In the genomic region with DNA sequence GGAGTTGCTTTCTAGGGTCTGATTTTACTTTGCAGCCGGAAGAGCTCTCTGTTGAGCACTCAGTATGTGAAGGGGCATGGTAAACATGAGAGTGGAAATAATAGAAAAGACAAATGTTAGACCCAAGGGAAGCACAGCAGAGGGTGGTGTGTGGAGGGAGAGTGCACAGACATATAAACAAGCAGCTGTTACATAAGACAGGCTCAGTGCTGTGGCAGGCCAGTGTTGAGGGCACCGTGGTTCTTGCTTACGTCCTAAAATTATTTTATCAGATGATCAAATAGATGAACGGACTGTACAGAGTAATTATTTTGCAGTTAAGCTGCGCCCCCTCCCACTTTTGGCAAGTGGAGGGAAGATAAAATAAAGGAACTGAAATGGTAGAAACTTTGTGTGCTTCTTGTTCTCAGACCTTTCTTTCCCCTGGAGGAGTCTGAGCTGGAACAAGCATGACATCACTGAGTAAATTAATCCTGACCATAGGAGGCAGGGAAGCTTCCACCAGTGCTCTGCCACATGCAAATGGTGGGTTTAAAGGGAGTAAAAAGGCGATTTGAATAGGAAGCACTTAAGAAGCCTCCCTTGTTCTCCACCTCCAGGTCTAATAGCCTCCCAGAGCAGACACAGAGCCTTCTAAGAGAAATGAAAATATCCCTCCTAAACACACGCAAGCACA, we compare ENCODE assay signal across 1 cellular context.
A peak's percentile ranks its signal among the peaks of the same experiment; 100 is the strongest.
TF ChIP-seq lines count a peak whose summit lies in the region.

No MANE protein-coding gene starts in this region.

TF ChIP-seq in HEK293, 187 proteins besides CTCF, POLR2A, EP300 and RAD21 (continued from another document):
- TF ChIP-seq, protein P1, sequence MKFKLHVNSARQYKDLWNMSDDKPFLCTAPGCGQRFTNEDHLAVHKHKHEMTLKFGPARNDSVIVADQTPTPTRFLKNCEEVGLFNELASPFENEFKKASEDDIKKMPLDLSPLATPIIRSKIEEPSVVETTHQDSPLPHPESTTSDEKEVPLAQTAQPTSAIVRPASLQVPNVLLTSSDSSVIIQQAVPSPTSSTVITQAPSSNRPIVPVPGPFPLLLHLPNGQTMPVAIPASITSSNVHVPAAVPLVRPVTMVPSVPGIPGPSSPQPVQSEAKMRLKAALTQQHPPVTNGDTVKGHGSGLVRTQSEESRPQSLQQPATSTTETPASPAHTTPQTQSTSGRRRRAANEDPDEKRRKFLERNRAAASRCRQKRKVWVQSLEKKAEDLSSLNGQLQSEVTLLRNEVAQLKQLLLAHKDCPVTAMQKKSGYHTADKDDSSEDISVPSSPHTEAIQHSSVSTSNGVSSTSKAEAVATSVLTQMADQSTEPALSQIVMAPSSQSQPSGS (tag by site-specific recombination; IDR thresholded peaks at IDR 0.05; ENCODE audit: low read depth) = 0 out of 2 replicates have a peak, but pooled peaks have one; percentile 22
- TF ChIP-seq ZNF416 (tag by site-specific recombination; IDR thresholded peaks at IDR 0.05) (no peak), ZBTB21 (tag by site-specific recombination; IDR thresholded peaks at IDR 0.05) (0 out of 2 replicates have a peak, but pooled peaks have one; percentile 18), ZNF830 (tag by site-specific recombination; IDR thresholded peaks at IDR 0.05; ENCODE audit: low read depth) (no peak)
